2 cellular contexts compared by ENCODE assay signal in genomic region chr5:57839447-57839846, GRCh38.
TF ChIP-seq lines count a peak whose summit lies in the region.

No MANE protein-coding gene starts in this region.

TF ChIP-seq in A549, 52 proteins besides CTCF, POLR2A, EP300 and RAD21:
- TF ChIP-seq HMGXB4 (CRISPR knock-in tag; IDR thresholded peaks at IDR 0.05; ENCODE audit: borderline replicate concordance) = no peak

TF ChIP-seq in H1, 55 proteins besides CTCF, POLR2A, EP300 and RAD21:
- no peak for TF ChIP-seq USF2 (IDR thresholded peaks at IDR 0.05; ENCODE audit: low read length)
- no peak for TF ChIP-seq KDM1A (IDR thresholded peaks at IDR 0.05; ENCODE audit: borderline replicate concordance, low read length)
- TF ChIP-seq KDM4A (IDR thresholded peaks at IDR 0.05; ENCODE audit: low read depth, low read length, severe bottlenecking) = no peak
- TF ChIP-seq SUZ12 (IDR thresholded peaks at IDR 0.05; ENCODE audit: low read length) = no peak
- TF ChIP-seq TAF7 (optimal IDR thresholded peaks at IDR 0.05; ENCODE audit: borderline replicate concordance, low read depth, low read length) = no peak
- TF ChIP-seq CTBP2 (IDR thresholded peaks at IDR 0.05; ENCODE audit: borderline replicate concordance, insufficient read depth, insufficient read length, low read length) = no peak
- no peak for TF ChIP-seq CHD1 (IDR thresholded peaks at IDR 0.05; ENCODE audit: low read depth, low read length)
- TF ChIP-seq RNF2 (IDR thresholded peaks at IDR 0.05; ENCODE audit: borderline replicate concordance, low read depth, low read length, missing control alignments, poor library complexity, severe bottlenecking) = no peak
- TF ChIP-seq RFX5 (IDR thresholded peaks at IDR 0.05; ENCODE audit: borderline replicate concordance, low read depth, low read length) = no peak
- no peak for TF ChIP-seq EGR1 (IDR thresholded peaks at IDR 0.05; ENCODE audit: borderline replicate concordance, low read depth, low read length)
- no peak for TF ChIP-seq E2F6 (IDR thresholded peaks at IDR 0.05)
